ENCODE assay signal across 14 cellular contexts in the genomic region with DNA sequence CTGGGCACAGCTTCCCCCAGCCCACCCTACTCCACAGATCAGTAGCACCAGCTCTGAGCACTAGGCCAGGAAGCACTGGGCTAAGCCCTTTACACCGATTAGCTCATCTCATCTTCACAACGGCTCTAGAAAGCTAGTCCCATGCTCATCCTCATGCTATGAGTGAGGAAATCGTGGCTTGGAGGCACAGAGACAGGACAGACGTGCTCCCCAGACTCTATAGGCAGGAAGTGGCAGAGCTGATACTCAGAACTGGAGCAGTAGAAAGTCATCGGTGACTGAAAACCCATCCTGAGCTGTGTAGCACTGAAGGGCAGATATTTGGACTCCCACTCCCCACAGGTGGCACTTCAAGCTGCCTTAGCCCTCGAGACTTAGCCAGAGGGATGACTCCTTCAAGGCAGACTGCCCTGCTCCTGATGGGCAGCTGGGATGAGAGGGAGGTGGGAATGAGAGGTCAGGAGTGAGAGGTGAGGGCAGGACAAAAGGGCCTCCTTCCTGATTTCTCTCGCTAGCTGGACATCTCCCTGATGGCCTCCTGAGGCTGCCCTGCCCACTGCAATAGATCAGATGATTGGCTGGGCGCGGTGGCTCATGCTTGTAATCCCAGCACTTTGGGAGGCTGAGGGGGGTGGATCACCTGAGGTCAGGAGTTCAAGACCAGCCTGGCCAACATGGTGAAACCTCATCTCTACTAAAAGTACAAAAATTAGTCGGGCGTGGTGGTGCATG. TPM values are rescaled to one million over a fixed set of nuclear protein-coding genes. Genes with fewer than 3 reads are reported as not detected.
DNase-seq lines count a peak whose midpoint lies in the region; ATAC-seq and TF ChIP-seq lines count a peak whose summit lies in the region.
"Had no signal": no experiment of that assay in that cellular context is flagged by ENCODE, and none has a peak within 500 bp of the region (broad histone marks: within the 10 kb centered on the region; RNA-seq: fewer than 3 reads in every experiment).

No MANE protein-coding gene starts in this region.

- 74 to 87% methylated on average over 11 of the region's 11 CpGs for WGBS in sigmoid colon, 2 donors

- peak; percentile 78 for ATAC-seq in CD4-positive, alpha-beta T cell (ENCODE audit: poor library complexity)
- no peak for ATAC-seq in HG02642 (IDR thresholded peaks at IDR 0.05; ENCODE audit: poor library complexity, unreplicated experiment)
- ATAC-seq: left colon had no signal

- peak overlapping the region; percentile 67 for H3K27ac ChIP-seq in CD4-positive, alpha-beta T cell (ENCODE audit: low read depth, low read length)
- H3K27ac ChIP-seq in sigmoid colon (no peak overlapping the region), A673 (ENCODE audit: low read depth, low read length, poor library complexity, severe bottlenecking) (no peak overlapping the region)
- H3K27ac ChIP-seq: neutrophil, PC-9 had no signal

- intact Hi-C loops in CD4-positive, alpha-beta T cell (cut with DNase I, micrococcal nuclease) = loop anchor here (1.0 to 5.0 kb wide), 6 partner anchors 10 to 141 kb away; a partner anchor contains a TSS
- intact Hi-C loops in sigmoid colon (cut with DNase I) (no loop called here), A673 (cut with micrococcal nuclease; ENCODE audit: unreplicated experiment) (no loop called here)

- no peak for TF ChIP-seq EP300 in sigmoid colon (IDR thresholded peaks at IDR 0.05)

- H3K27me3 ChIP-seq in CD4-positive, alpha-beta T cell (ENCODE audit: control insufficient read depth, insufficient read depth, low read length) = no peaks in the 10 kb centered on the region
- H3K27me3 ChIP-seq in sigmoid colon (no peaks in the 10 kb centered on the region), A673 (replicated peaks; ENCODE audit: insufficient read depth, low read depth, low read length, poor library complexity) (no peaks in the 10 kb centered on the region)
- H3K27me3 ChIP-seq: neutrophil had no signal

- no peak for TF ChIP-seq CTCF in CD4-positive, alpha-beta T cell (IDR thresholded peaks at IDR 0.05)
- TF ChIP-seq CTCF in sigmoid colon (IDR thresholded peaks at IDR 0.05) = no peak
- TF ChIP-seq CTCF in A673 (conservative IDR thresholded peaks at IDR 0.05; ENCODE audit: low read depth, low read length) = no peak

- no peaks in the 10 kb centered on the region for H3K4me1 ChIP-seq in sigmoid colon
- H3K4me1 ChIP-seq in A673 (ENCODE audit: insufficient read depth, low read length, poor library complexity, severe bottlenecking) = no peaks in the 10 kb centered on the region

- peak overlapping the region; percentile 83 for H3K4me3 Mint-ChIP-seq in CD4-positive, alpha-beta T cell

- H3K27me3 Mint-ChIP-seq in CD4-positive, alpha-beta T cell = no peaks in the 10 kb centered on the region

- TF ChIP-seq POLR2A in sigmoid colon (IDR thresholded peaks at IDR 0.05) = no peak

- peaks cover 97% of the 10 kb centered on the region for H3K36me3 Mint-ChIP-seq in CD4-positive, alpha-beta T cell (ENCODE audit: low read depth)

- CTCF ChIA-PET in CD4-positive, alpha-beta T cell (lab: Charles Lee) = interaction anchor here (1.1 to 4.2 kb wide), 10 partner anchors 8 to 196 kb away, joined by 3 to 19 read pairs (median 8); a partner anchor contains a TSS
- CTCF ChIA-PET in A673 (lab: Charles Lee) = no interaction called here

- no TSS peak for BruUV-seq in A673 (replicated peaks; lab: Mats Ljungman, UMichigan)

- DNase-seq in CD4-positive, alpha-beta T cell = peak in 9 of 10 experiments; percentile 28 to 69 (median 42)
- peak; percentile 33 for DNase-seq in activated CD4-positive, alpha-beta T cell treated with anti-CD3 and anti-CD28 coated beads for 1 hour
- DNase-seq in activated effector memory CD4-positive, alpha-beta T cell treated with Interleukin-2 at 50 U/mL for 16 hours = peak; percentile 47
- DNase-seq in sigmoid colon (peak; percentile 58), COLO668 (lab: John Stamatoyannopoulos, UW; ENCODE audit: unreplicated experiment) (no peak), A673 (ENCODE audit: low spot score) (no peak), NCI-H2107 treated with DMSO at 0.1 percent for 48 hours (lab: John Stamatoyannopoulos, UW; ENCODE audit: unreplicated experiment) (no peak)
- DNase-seq: anterior cingulate cortex, left colon, NCI-H2227 treated with DMSO at 0.1 percent for 48 hours, trophoblast cell had no signal

- H3K9me3 ChIP-seq in CD4-positive, alpha-beta T cell (ENCODE audit: control insufficient read depth, low read length) = no peaks in the 10 kb centered on the region
- H3K9me3 ChIP-seq in sigmoid colon = no peaks in the 10 kb centered on the region
- H3K9me3 ChIP-seq in A673 (ENCODE audit: low read depth, low read length, poor library complexity, severe bottlenecking) = no peaks in the 10 kb centered on the region
- H3K9me3 ChIP-seq: neutrophil had no signal

- POLR2A ChIA-PET in CD4-positive, alpha-beta T cell (lab: Charles Lee) = interaction anchor here (0.6 to 7.6 kb wide), 29 partner anchors 10 to 206 kb away, joined by 3 to 116 read pairs (median 6); a partner anchor contains a TSS
- POLR2A ChIA-PET in A673 (lab: Charles Lee; ENCODE audit: low non-redundant PET) = no interaction called here

- no peak overlapping the region for H3K27ac Mint-ChIP-seq in CD4-positive, alpha-beta T cell

- H3K4me3 ChIP-seq in sigmoid colon = no peak overlapping the region
- H3K4me3 ChIP-seq in A673 (ENCODE audit: low read depth, low read length, poor library complexity, severe bottlenecking) = no peak overlapping the region
- H3K4me3 ChIP-seq: PC-9 had no signal

- H3K9me3 Mint-ChIP-seq in CD4-positive, alpha-beta T cell = no peaks in the 10 kb centered on the region

- H3K4me1 Mint-ChIP-seq in CD4-positive, alpha-beta T cell (ENCODE audit: low read depth) = peaks cover 100% of the 10 kb centered on the region

- H3K36me3 ChIP-seq in sigmoid colon = no peaks in the 10 kb centered on the region
- no peaks in the 10 kb centered on the region for H3K36me3 ChIP-seq in A673 (ENCODE audit: insufficient read depth, low read length, poor library complexity, severe bottlenecking)
- H3K36me3 ChIP-seq: neutrophil had no signal

RNA-seq across cellular contexts. Expression of a gene that starts 9.7 kb away (rescaled TPM):
- 100 to 1,000 TPM; 421 to 423 TPM for total RNA-seq in CD4-positive, alpha-beta T cell
- total RNA-seq in sigmoid colon (under 1 TPM in 2 of 4 donors, not detected in 2; 0.54 to 0.55 TPM), A673 (2021) (not detected in 2 replicates)
- 10 to 100 TPM in 1 of 3 donors, under 1 TPM in 2; 0.23 to 12.3 (median 0.60) TPM for polyA plus RNA-seq in sigmoid colon
- total RNA-seq: PC-9 had no signal

RNA-seq across cellular contexts. Expression of a gene that starts 49.3 kb away (rescaled TPM):
- total RNA-seq in CD4-positive, alpha-beta T cell = 1 to 10 TPM; 1.8 to 2.0 TPM
- total RNA-seq in sigmoid colon (10 to 100 TPM in 3 of 4 donors, 1 to 10 TPM in 1; 8.6 to 25.4 (median 18.5) TPM), A673 (2021) (29.7 and 32.7 TPM in 2 replicates)
- 10 to 100 TPM; 16.9 to 19.3 (median 18.6) TPM for polyA plus RNA-seq in sigmoid colon

Comparison
In these comparisons a context has a peak if more than half of its experiments do, and no peak if none do; other contexts are left out.
1. DNase-seq: peak in CD4-positive, alpha-beta T cell (9 of 10), activated CD4-positive, alpha-beta T cell treated with anti-CD3 and anti-CD28 coated beads for 1 hour (single experiment), activated effector memory CD4-positive, alpha-beta T cell treated with Interleukin-2 at 50 U/mL for 16 hours (single experiment) and sigmoid colon (single experiment); none in COLO668 (single experiment), A673 (single experiment) and NCI-H2107 treated with DMSO at 0.1 percent for 48 hours (single experiment).
2. RNA of a gene that starts 9.7 kb away (total RNA-seq): 421 to 423 TPM in CD4-positive, alpha-beta T cell; 0.54 to 0.55 TPM in sigmoid colon and not detected in A673; every median in the first group is over 100 times any median in the second.
3. intact Hi-C loops: an anchor here in CD4-positive, alpha-beta T cell (1.0 to 5.0 kb wide); none called in sigmoid colon and A673.